ENCODE assay signal across 24 cellular contexts in the genomic region with DNA sequence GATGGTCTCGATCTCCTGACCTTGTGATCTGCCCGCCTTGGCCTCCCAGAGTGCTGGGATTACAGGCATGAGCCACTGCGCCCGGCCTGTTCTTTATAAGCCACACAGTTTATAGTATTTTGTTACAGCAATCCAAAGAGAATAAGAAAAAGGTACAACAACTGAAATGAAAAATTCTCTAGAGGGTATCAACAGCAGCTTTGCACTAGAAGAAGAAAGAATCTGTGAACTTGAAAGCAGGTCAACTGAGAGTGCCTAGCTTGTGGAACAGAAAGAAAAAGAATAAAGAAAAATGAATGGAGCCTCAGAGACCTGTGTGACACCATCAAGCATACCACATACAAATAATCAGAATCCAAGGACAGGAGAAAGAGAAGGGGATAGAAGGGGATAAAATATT.
"Had no signal": no experiment of that assay in that cellular context is flagged by ENCODE, and none has a peak within 500 bp of the region (broad histone marks: within the 10 kb centered on the region; RNA-seq: fewer than 3 reads in every experiment).

No MANE protein-coding gene starts in this region.

- DNase-seq: activated CD4-positive, alpha-beta T cell treated with anti-CD3 and anti-CD28 coated beads, Interleukin-2, amount 50 U/mL, for 1 hour; activated CD8-positive, alpha-beta memory T cell treated with anti-CD3 and anti-CD28 coated beads for 24 hours; activated effector memory CD4-positive, alpha-beta T cell treated with anti-CD3 and anti-CD28 coated beads, Interleukin-2, amount 50 U/mL, for 16 hours; cerebellar nuclear complex; dorsolateral prefrontal cortex; effector memory CD4-positive, alpha-beta T cell; kidney glomerular epithelial cell; lower lobe of right lung; mesenchymal stem cell; posterior cingulate gyrus; right cardiac atrium; spleen; stimulated activated naive CD4-positive, alpha-beta T cell; testis; WERI-Rb-1 had no signal

- H3K36me3 ChIP-seq: ascending aorta, cardiac muscle cell, lower lobe of right lung, spleen, WERI-Rb-1 had no signal

- H3K27me3 Mint-ChIP-seq: type B pancreatic cell had no signal

- H3K27ac Mint-ChIP-seq: brain; natural killer cell treated with Interleukin-12 subunit alpha and Interleukin-12 subunit beta and Interleukin-15 and Interleukin-18, amount 100 ng/mL, for 72 hours; type B pancreatic cell had no signal

- H3K4me3 ChIP-seq: ascending aorta, cardiac muscle cell, coronary artery, dorsolateral prefrontal cortex, lower lobe of right lung, spleen, testis had no signal

- H3K4me1 ChIP-seq: testis had no signal

- H3K9me3 ChIP-seq: testis had no signal

- H3K27me3 ChIP-seq: ascending aorta, cardiac muscle cell, dorsolateral prefrontal cortex, spleen, testis had no signal

- ATAC-seq: activated CD4-positive, CD25-positive, alpha-beta regulatory T cell treated with anti-CD3 and anti-CD28 coated beads, Interleukin-2, amount 50 U/mL, for 24 hours; activated naive CD4-positive, alpha-beta T cell treated with anti-CD3 and anti-CD28 coated beads, Interleukin-2, amount 50 U/mL, for 72 hours; left lobe of liver; lower lobe of right lung; natural killer cell treated with Interleukin-12 subunit alpha and Interleukin-12 subunit beta and Interleukin-15 and Interleukin-18, amount 100 ng/mL, for 72 hours; right cardiac atrium had no signal

- H3K4me3 Mint-ChIP-seq: brain; natural killer cell treated with Interleukin-12 subunit alpha and Interleukin-12 subunit beta and Interleukin-15 and Interleukin-18, amount 100 ng/mL, for 72 hours; type B pancreatic cell had no signal

- H3K27ac ChIP-seq: ascending aorta, cardiac muscle cell, coronary artery, dorsolateral prefrontal cortex, lower lobe of right lung, testis, WERI-Rb-1 had no signal
